19 cellular contexts compared by ENCODE assay signal in the genomic region with DNA sequence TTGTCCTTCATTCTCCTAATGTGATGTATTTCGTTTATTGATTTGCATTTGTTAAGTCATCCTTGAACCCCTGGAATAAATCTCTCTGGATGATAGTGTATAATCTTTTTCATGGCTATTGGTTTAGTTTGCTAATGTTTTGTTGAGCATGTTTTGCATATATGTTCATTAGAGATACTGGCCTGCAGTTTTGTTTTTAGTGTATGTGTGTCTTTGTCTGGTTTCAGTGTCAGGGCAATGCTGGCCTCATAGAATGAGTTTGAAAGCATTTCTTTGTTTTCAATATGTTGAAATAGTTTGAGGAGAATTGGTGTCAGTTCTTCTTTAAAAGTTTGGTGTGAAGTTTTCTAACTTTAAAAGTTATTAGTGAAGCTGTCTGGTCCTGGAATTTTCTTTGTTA.
A peak's percentile ranks its signal among the peaks of the same experiment; 100 is the strongest.
DNase-seq lines count a peak whose midpoint lies in the region; ATAC-seq, FAIRE-seq and TF ChIP-seq lines count a peak whose summit lies in the region.
"Had no signal": no experiment of that assay in that cellular context is flagged by ENCODE, and none has a peak within 500 bp of the region (broad histone marks: within the 10 kb centered on the region; RNA-seq: fewer than 3 reads in every experiment).

No MANE protein-coding gene starts in this region.

- ATAC-seq in GM18873 (IDR thresholded peaks at IDR 0.05; ENCODE audit: low FRiP score, unreplicated experiment), result peak; percentile 59
- peak; percentile 70 for ATAC-seq in GM21526 (IDR thresholded peaks at IDR 0.05; ENCODE audit: low FRiP score, unreplicated experiment)
- peak; percentile 59 for ATAC-seq in HG03039 (IDR thresholded peaks at IDR 0.05; ENCODE audit: unreplicated experiment)
- peak; percentile 60 for ATAC-seq in HG03575 (IDR thresholded peaks at IDR 0.05; ENCODE audit: extremely low read depth, insufficient number of reproducible peaks, low FRiP score, unreplicated experiment)
- ATAC-seq: activated CD8-positive, alpha-beta memory T cell treated with anti-CD3 and anti-CD28 coated beads, Interleukin-2, amount 10 ng/mL, durations not matched to agents 7 days and 5 days; naive thymus-derived CD4-positive, alpha-beta T cell had no signal

- H3K9me3 ChIP-seq in MG63, result no peaks in the 10 kb centered on the region
- H3K9me3 ChIP-seq: transverse colon had no signal

- no peak for TF ChIP-seq CTCF in type B pancreatic cell (conservative IDR thresholded peaks at IDR 0.05)

- no peaks in the 10 kb centered on the region for H3K4me1 Mint-ChIP-seq in type B pancreatic cell (ENCODE audit: unreplicated experiment)
- H3K4me1 Mint-ChIP-seq: activated CD8-positive, alpha-beta memory T cell treated with anti-CD3 and anti-CD28 coated beads, Interleukin-2, amount 10 ng/mL, durations not matched to agents 7 days and 5 days; activated naive CD4-positive, alpha-beta T cell treated with anti-CD3 and anti-CD28 coated beads, Interleukin-2, amount 50 U/mL, for 24 hours; naive thymus-derived CD4-positive, alpha-beta T cell had no signal

- no peak for FAIRE-seq in urothelium cell line (lab: Jason Lieb, UNC)

- H3K4me3 Mint-ChIP-seq in type B pancreatic cell, result no peak overlapping the region
- H3K4me3 Mint-ChIP-seq: activated CD8-positive, alpha-beta memory T cell treated with anti-CD3 and anti-CD28 coated beads, Interleukin-2, amount 10 ng/mL, durations not matched to agents 7 days and 5 days; activated naive CD4-positive, alpha-beta T cell treated with anti-CD3 and anti-CD28 coated beads, Interleukin-2, amount 50 U/mL, for 24 hours; naive thymus-derived CD4-positive, alpha-beta T cell had no signal

- no peaks in the 10 kb centered on the region for H3K9me3 Mint-ChIP-seq in type B pancreatic cell

- DNase-seq in MG63 (no peak), HK-2 (ENCODE audit: unreplicated experiment) (no peak), type B pancreatic cell (ENCODE audit: extremely low spot score, unreplicated experiment) (no peak), urothelium cell line (ENCODE audit: low spot score) (no peak)
- DNase-seq: activated CD8-positive, alpha-beta memory T cell treated with anti-CD3 and anti-CD28 coated beads, Interleukin-2, amount 10 ng/mL, durations not matched to agents 7 days and 5 days; DMS153; naive thymus-derived CD4-positive, alpha-beta T cell; NCI-H146; NCI-H510A; retina; stimulated activated CD8-positive, alpha-beta memory T cell treated with anti-CD3 and anti-CD28 coated beads, Interleukin-4, amount 100 ng/mL, for 48 hours; SW 1271; transverse colon had no signal

- H3K27ac Mint-ChIP-seq in type B pancreatic cell, result no peak overlapping the region
- H3K27ac Mint-ChIP-seq: activated CD8-positive, alpha-beta memory T cell treated with anti-CD3 and anti-CD28 coated beads, Interleukin-2, amount 10 ng/mL, durations not matched to agents 7 days and 5 days; activated naive CD4-positive, alpha-beta T cell treated with anti-CD3 and anti-CD28 coated beads, Interleukin-2, amount 50 U/mL, for 24 hours; naive thymus-derived CD4-positive, alpha-beta T cell had no signal

- no peaks in the 10 kb centered on the region for H3K36me3 Mint-ChIP-seq in type B pancreatic cell
- H3K36me3 Mint-ChIP-seq: activated CD8-positive, alpha-beta memory T cell treated with anti-CD3 and anti-CD28 coated beads, Interleukin-2, amount 10 ng/mL, durations not matched to agents 7 days and 5 days had no signal

- H3K27me3 Mint-ChIP-seq in type B pancreatic cell, result no peaks in the 10 kb centered on the region
- H3K27me3 Mint-ChIP-seq: activated CD8-positive, alpha-beta memory T cell treated with anti-CD3 and anti-CD28 coated beads, Interleukin-2, amount 10 ng/mL, durations not matched to agents 7 days and 5 days; activated naive CD4-positive, alpha-beta T cell treated with anti-CD3 and anti-CD28 coated beads, Interleukin-2, amount 50 U/mL, for 24 hours; naive thymus-derived CD4-positive, alpha-beta T cell had no signal

- no peaks in the 10 kb centered on the region for H3K27me3 ChIP-seq in MG63
- H3K27me3 ChIP-seq: breast epithelium, transverse colon had no signal

- no peaks in the 10 kb centered on the region for H3K36me3 ChIP-seq in MG63
- H3K36me3 ChIP-seq: breast epithelium, transverse colon had no signal

- H3K4me3 ChIP-seq in MG63, result no peak overlapping the region
- H3K4me3 ChIP-seq: breast epithelium, transverse colon had no signal
